Comparison of ENCODE assay signal across 1 cellular context in genomic region chr2:11156396-11157075, GRCh38.
TF ChIP-seq lines count a peak whose summit lies in the region.

No MANE protein-coding gene starts in this region.

TF ChIP-seq in IMR-90, 13 proteins besides CTCF, POLR2A, EP300 and RAD21 (continued from another document):
- TF ChIP-seq NFE2L2 (IDR thresholded peaks at IDR 0.05; ENCODE audit: low read depth, low read length), result no peak
TF ChIP-seq in IMR-90: peak in this region for 0.
